In the genomic region with DNA sequence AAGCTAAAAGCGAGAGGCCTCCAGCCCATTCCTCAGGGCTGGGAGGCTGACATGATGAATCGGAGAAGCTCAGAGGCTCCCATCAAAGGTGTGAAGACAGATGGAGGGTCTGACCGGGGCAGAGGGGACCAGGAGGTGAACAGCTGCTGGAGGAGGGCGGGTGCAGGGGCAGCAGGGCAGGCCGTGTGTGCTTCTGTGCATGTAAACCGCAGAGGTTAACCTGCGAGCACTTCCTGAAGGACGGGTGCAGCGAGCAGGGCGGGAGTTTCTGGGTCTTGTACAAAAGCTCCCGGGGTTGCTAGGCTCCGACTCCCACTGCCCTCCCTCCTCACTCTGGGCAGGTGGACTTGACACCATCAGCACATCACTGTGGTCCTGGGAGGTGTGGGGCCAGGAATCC, we compare ENCODE assay signal across 18 cellular contexts.
DNase-seq lines count a peak whose midpoint lies in the region; ATAC-seq and TF ChIP-seq lines count a peak whose summit lies in the region.
"Had no signal": no experiment of that assay in that cellular context is flagged by ENCODE, and none has a peak within 500 bp of the region (broad histone marks: within the 10 kb centered on the region; RNA-seq: fewer than 3 reads in every experiment).

No MANE protein-coding gene starts in this region.

- CTCF ChIA-PET in activated CD8-positive, alpha-beta T cell treated with anti-CD3 and anti-CD28 coated beads for 36 hours (lab: Charles Lee), result no interaction called here

- H3K79me2 ChIP-seq in DND-41 (ENCODE audit: insufficient read depth, low read length), result no peaks in the 10 kb centered on the region

- no peaks in the 10 kb centered on the region for H3K36me3 Mint-ChIP-seq in activated CD8-positive, alpha-beta T cell treated with anti-CD3 and anti-CD28 coated beads for 36 hours (ENCODE audit: low read depth)

- no peaks in the 10 kb centered on the region for H4K20me1 ChIP-seq in DND-41 (ENCODE audit: insufficient read depth, low read length)

- ATAC-seq in DND-41 (ENCODE audit: insufficient read depth, low read depth), result no peak; the same call in 2 of the 3 replicates
- no peak for ATAC-seq in activated CD8-positive, alpha-beta T cell treated with anti-CD3 and anti-CD28 coated beads for 36 hours
- no peak for ATAC-seq in GM18858 (IDR thresholded peaks at IDR 0.05; ENCODE audit: unreplicated experiment)
- ATAC-seq: Right ventricle myocardium inferior had no signal

- H3K27ac Mint-ChIP-seq in activated CD8-positive, alpha-beta T cell treated with anti-CD3 and anti-CD28 coated beads for 36 hours, result no peak overlapping the region

- TF ChIP-seq CTCF in DND-41 (IDR thresholded peaks at IDR 0.05; ENCODE audit: borderline replicate concordance, extremely low read depth, low read length, poor library complexity, severe bottlenecking), result no peak
- TF ChIP-seq CTCF in activated CD8-positive, alpha-beta T cell treated with anti-CD3 and anti-CD28 coated beads for 36 hours (IDR thresholded peaks at IDR 0.05), result no peak
- no peak for TF ChIP-seq CTCF in stomach (IDR thresholded peaks at IDR 0.05)

- no peaks in the 10 kb centered on the region for H3K4me1 Mint-ChIP-seq in activated CD8-positive, alpha-beta T cell treated with anti-CD3 and anti-CD28 coated beads for 36 hours (ENCODE audit: low read depth)

- peaks cover 14% of the 10 kb centered on the region for H3K27me3 Mint-ChIP-seq in activated CD8-positive, alpha-beta T cell treated with anti-CD3 and anti-CD28 coated beads for 36 hours

- TF ChIP-seq POLR2A in stomach (IDR thresholded peaks at IDR 0.05), result no peak

- H3K4me1 ChIP-seq in DND-41 (ENCODE audit: insufficient read depth, low read length), result no peaks in the 10 kb centered on the region
- no peaks in the 10 kb centered on the region for H3K4me1 ChIP-seq in stomach
- H3K4me1 ChIP-seq: Peyer's patch had no signal

- no peaks in the 10 kb centered on the region for H3K9me3 Mint-ChIP-seq in activated CD8-positive, alpha-beta T cell treated with anti-CD3 and anti-CD28 coated beads for 36 hours

- no peak for TF ChIP-seq EP300 in stomach (IDR thresholded peaks at IDR 0.05)

- WGBS in stomach, 5 donors, result 6 to 29% (median 22%) methylated on average over 11 to 12 of the region's 12 CpGs

- no peak overlapping the region for H2AFZ ChIP-seq in DND-41 (ENCODE audit: low read depth, low read length)

- H3K9me3 ChIP-seq in DND-41 (ENCODE audit: insufficient read depth, low read length, severe bottlenecking) (no peaks in the 10 kb centered on the region), stomach (no peaks in the 10 kb centered on the region)
- H3K9me3 ChIP-seq: Peyer's patch had no signal

- H3K4me3 ChIP-seq in DND-41 (ENCODE audit: low read depth in 1 of 2, low read length in 2 of 2) (no peak overlapping the region), stomach (no peak overlapping the region)
- H3K4me3 ChIP-seq: Peyer's patch had no signal

- intact Hi-C loops in activated CD8-positive, alpha-beta T cell treated with anti-CD3 and anti-CD28 coated beads for 36 hours (cut with micrococcal nuclease), result no loop called here
- intact Hi-C loops in stomach (cut with DNase I; ENCODE audit: low total_unique reads), result no loop called here

- POLR2A ChIA-PET in activated CD8-positive, alpha-beta T cell treated with anti-CD3 and anti-CD28 coated beads for 36 hours (lab: Charles Lee), result no interaction called here

- H3K9ac ChIP-seq in DND-41 (ENCODE audit: low read depth, low read length), result no peak overlapping the region

- H3K27ac ChIP-seq in DND-41 (ENCODE audit: low read length) (no peak overlapping the region), stomach (no peak overlapping the region)
- H3K27ac ChIP-seq: C4-2B, Peyer's patch had no signal

- peaks cover 9% of the 10 kb centered on the region for H3K27me3 ChIP-seq in DND-41 (ENCODE audit: insufficient read depth, low read length, poor library complexity)
- H3K27me3 ChIP-seq in stomach, result peaks cover 0 to 92% (median 15%) of the 10 kb centered on the region in 3 donors
- H3K27me3 ChIP-seq: Peyer's patch had no signal

- H3K36me3 ChIP-seq in DND-41 (ENCODE audit: insufficient read depth, low read length) (no peaks in the 10 kb centered on the region), stomach (no peaks in the 10 kb centered on the region)
- H3K36me3 ChIP-seq: Peyer's patch had no signal

- DNase-seq in DND-41 (peak; percentile 7), NCI-H2171 (lab: John Stamatoyannopoulos, UW) (peak; percentile 20), stomach (peak; percentile 32), iPS-NIHi11 (ENCODE audit: low spot score) (no peak)
- DNase-seq in activated CD8-positive, alpha-beta T cell treated with anti-CD3 and anti-CD28 coated beads for 36 hours, result peak; percentile 6
- no peak for DNase-seq in activated CD4-positive, CD25-positive, alpha-beta regulatory T cell (lab: John Stamatoyannopoulos, UW)
- DNase-seq: GOT3; KG1; NCI-H1417 treated with DMSO at 0.1 percent for 48 hours; NCI-H187 treated with DMSO at 0.1 percent for 48 hours; NCI-H446; NCI-H526 treated with DMSO at 0.1 percent for 48 hours; NK-92 treated with Interleukin-12 subunit alpha and Interleukin-12 subunit beta, amount 100 ng/mL, for 24 hours; Peyer's patch; SW 1271 had no signal

- no peak overlapping the region for H3K4me3 Mint-ChIP-seq in activated CD8-positive, alpha-beta T cell treated with anti-CD3 and anti-CD28 coated beads for 36 hours

- no peak overlapping the region for H3K4me2 ChIP-seq in DND-41 (ENCODE audit: insufficient read depth, low read length)

Comparison
In these comparisons a context has a peak if more than half of its experiments do, and no peak if none do; other contexts are left out.
1. DNase-seq: peak in DND-41 (single experiment), NCI-H2171 (single experiment), activated CD8-positive, alpha-beta T cell treated with anti-CD3 and anti-CD28 coated beads for 36 hours (single experiment) and stomach (single experiment); none in iPS-NIHi11 (single experiment) and activated CD4-positive, CD25-positive, alpha-beta regulatory T cell (0 of 4).